ENCODE assay signal across 1 cellular context in the genomic region with DNA sequence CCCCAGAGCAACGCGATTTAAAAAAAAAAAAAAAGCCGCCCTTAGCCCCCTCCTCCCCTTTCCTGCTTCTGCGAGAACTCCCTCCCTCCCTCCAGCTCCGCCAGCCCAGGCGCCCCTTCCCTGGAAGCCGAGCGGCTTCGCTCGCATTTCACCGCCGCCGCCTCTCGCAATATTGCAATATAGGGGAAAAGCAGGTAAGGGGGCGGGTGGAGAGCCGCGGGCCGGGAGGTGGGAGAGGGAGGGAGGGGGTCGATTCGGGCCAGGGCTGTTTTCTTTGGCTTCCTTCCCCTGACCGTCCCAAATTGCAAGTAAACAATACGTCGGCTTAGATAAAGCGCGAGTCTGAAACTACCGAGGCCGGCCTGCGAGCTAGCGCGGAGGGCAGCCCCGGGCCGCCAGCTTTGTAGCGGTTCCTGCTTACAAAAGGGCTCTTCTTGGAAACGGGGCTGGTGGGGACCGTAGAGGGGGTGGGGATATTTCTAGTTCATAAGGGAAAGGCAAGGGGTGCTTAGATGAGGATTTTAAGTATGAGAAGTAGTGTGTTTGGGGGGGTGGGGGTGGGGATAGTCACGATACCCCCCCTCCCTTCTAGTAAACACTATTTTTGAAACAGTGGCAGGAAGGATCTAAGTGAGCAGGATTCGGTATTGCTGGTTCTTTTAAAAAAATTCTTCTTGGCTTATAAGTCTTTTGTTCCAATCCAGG.
TF ChIP-seq lines count a peak whose summit lies in the region.

No MANE protein-coding gene starts in this region.

TF ChIP-seq in HEK293, 187 proteins besides CTCF, POLR2A, EP300 and RAD21 (continued from another document):
- TF ChIP-seq ZNF138 (tag by site-specific recombination; IDR thresholded peaks at IDR 0.05; ENCODE audit: borderline replicate concordance) (no peak), ZNF549 (tag by site-specific recombination; IDR thresholded peaks at IDR 0.05) (no peak), ZNF776 (tag by site-specific recombination; IDR thresholded peaks at IDR 0.05; ENCODE audit: borderline replicate concordance) (no peak), MEIS1 (CRISPR knock-in tag; IDR thresholded peaks at IDR 0.05; ENCODE audit: borderline replicate concordance) (no peak), HOXC10 (CRISPR knock-in tag; IDR thresholded peaks at IDR 0.05) (no peak)
- TF ChIP-seq, protein P1, sequence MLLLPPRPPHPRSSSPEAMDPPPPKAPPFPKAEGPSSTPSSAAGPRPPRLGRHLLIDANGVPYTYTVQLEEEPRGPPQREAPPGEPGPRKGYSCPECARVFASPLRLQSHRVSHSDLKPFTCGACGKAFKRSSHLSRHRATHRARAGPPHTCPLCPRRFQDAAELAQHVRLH (tag by site-specific recombination; IDR thresholded peaks at IDR 0.05): no peak
- TF ChIP-seq, protein P2, sequence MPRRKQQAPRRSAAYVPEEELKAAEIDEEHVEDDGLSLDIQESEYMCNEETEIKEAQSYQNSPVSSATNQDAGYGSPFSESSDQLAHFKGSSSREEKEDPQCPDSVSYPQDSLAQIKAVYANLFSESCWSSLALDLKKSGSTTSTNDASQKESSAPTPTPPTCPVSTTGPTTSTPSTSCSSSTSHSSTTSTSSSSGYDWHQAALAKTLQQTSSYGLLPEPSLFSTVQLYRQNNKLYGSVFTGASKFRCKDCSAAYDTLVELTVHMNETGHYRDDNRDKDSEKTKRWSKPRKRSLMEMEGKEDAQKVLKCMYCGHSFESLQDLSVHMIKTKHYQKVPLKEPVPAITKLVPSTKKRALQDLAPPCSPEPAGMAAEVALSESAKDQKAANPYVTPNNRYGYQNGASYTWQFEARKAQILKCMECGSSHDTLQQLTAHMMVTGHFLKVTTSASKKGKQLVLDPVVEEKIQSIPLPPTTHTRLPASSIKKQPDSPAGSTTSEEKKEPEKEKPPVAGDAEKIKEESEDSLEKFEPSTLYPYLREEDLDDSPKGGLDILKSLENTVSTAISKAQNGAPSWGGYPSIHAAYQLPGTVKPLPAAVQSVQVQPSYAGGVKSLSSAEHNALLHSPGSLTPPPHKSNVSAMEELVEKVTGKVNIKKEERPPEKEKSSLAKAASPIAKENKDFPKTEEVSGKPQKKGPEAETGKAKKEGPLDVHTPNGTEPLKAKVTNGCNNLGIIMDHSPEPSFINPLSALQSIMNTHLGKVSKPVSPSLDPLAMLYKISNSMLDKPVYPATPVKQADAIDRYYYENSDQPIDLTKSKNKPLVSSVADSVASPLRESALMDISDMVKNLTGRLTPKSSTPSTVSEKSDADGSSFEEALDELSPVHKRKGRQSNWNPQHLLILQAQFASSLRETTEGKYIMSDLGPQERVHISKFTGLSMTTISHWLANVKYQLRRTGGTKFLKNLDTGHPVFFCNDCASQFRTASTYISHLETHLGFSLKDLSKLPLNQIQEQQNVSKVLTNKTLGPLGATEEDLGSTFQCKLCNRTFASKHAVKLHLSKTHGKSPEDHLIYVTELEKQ (tag by site-specific recombination; IDR thresholded peaks at IDR 0.05; ENCODE audit: borderline replicate concordance): no peak
